ENCODE assay signal across 23 cellular contexts in the genomic region with DNA sequence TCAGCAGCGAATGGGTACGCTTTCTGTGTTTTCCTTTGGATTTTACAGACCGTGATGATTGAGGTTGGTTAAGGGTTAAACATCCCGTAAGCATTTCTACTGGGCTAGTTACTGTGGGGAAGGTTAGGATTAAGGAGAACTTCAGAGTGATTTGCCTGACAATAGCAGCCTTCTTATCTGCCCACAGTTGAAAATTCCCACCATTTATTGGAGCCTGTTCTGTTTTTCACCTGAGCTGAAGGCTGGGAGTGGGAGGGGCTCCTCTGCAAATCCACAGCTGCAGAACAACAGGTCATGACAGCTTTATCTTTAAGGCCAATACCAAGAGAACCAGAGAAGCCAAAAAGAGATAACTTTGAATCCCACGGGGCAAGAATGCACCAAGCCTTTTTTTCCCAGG.
"Had no signal": no experiment of that assay in that cellular context is flagged by ENCODE, and none has a peak within 500 bp of the region (broad histone marks: within the 10 kb centered on the region; RNA-seq: fewer than 3 reads in every experiment).

No MANE protein-coding gene starts in this region.

- DNase-seq: activated CD8-positive, alpha-beta memory T cell treated with anti-CD3 and anti-CD28 coated beads, Interleukin-2, amount 50 U/mL, for 48 hours; activated naive CD4-positive, alpha-beta T cell treated with Interleukin-2 at 50 U/mL for 16 hours; activated naive CD8-positive, alpha-beta T cell treated with anti-CD3 and anti-CD28 coated beads for 36 hours; activated T-cell treated with anti-CD3 and anti-CD28 coated beads, Interleukin-2, amount 50 U/mL, for 4 hours; effector memory CD4-positive, alpha-beta T cell; gastrocnemius medialis; hippocampal formation; left cardiac atrium; retina; spleen; stimulated activated CD4-positive, alpha-beta T cell treated with anti-CD3 and anti-CD28 coated beads, Interleukin-4, amount 100 ng/mL, for 1 hour; stimulated activated naive CD4-positive, alpha-beta T cell; upper lobe of left lung had no signal

- H3K9me3 Mint-ChIP-seq: activated naive CD8-positive, alpha-beta T cell treated with anti-CD3 and anti-CD28 coated beads for 36 hours; activated T-cell treated with anti-CD3 and anti-CD28 coated beads, Interleukin-2, amount 50 U/mL, for 4 hours; central memory CD8-positive, alpha-beta T cell; nephron had no signal

- H3K36me3 ChIP-seq: gastrocnemius medialis, spleen, thoracic aorta, upper lobe of left lung had no signal

- H3K9me3 ChIP-seq: gastrocnemius medialis, spleen, thoracic aorta, upper lobe of left lung had no signal

- FAIRE-seq: astrocyte, colon, endothelial cell of umbilical vein, islet of Langerhans had no signal

- H3K4me1 ChIP-seq: gastrocnemius medialis, upper lobe of left lung had no signal

- H3K4me3 ChIP-seq: gastrocnemius medialis, spleen, thoracic aorta, upper lobe of left lung had no signal

- H3K27ac Mint-ChIP-seq: activated naive CD8-positive, alpha-beta T cell treated with anti-CD3 and anti-CD28 coated beads for 36 hours; memory B cell; nephron had no signal

- H3K27ac ChIP-seq: gastrocnemius medialis, spleen, thoracic aorta, upper lobe of left lung, VCaP had no signal

- ATAC-seq: activated T-cell treated with anti-CD3 and anti-CD28 coated beads, Interleukin-2, amount 50 U/mL, for 4 hours; esophagus mucosa; gastrocnemius medialis had no signal

- H3K36me3 Mint-ChIP-seq: activated naive CD8-positive, alpha-beta T cell treated with anti-CD3 and anti-CD28 coated beads for 36 hours; memory B cell had no signal

- H3K4me1 Mint-ChIP-seq: activated naive CD8-positive, alpha-beta T cell treated with anti-CD3 and anti-CD28 coated beads for 36 hours; central memory CD8-positive, alpha-beta T cell; nephron had no signal

- H3K4me3 Mint-ChIP-seq: activated naive CD8-positive, alpha-beta T cell treated with anti-CD3 and anti-CD28 coated beads for 36 hours; activated T-cell treated with anti-CD3 and anti-CD28 coated beads, Interleukin-2, amount 50 U/mL, for 4 hours; central memory CD8-positive, alpha-beta T cell; memory B cell; nephron had no signal

- H3K27me3 ChIP-seq: gastrocnemius medialis, upper lobe of left lung had no signal
